In the genomic region with DNA sequence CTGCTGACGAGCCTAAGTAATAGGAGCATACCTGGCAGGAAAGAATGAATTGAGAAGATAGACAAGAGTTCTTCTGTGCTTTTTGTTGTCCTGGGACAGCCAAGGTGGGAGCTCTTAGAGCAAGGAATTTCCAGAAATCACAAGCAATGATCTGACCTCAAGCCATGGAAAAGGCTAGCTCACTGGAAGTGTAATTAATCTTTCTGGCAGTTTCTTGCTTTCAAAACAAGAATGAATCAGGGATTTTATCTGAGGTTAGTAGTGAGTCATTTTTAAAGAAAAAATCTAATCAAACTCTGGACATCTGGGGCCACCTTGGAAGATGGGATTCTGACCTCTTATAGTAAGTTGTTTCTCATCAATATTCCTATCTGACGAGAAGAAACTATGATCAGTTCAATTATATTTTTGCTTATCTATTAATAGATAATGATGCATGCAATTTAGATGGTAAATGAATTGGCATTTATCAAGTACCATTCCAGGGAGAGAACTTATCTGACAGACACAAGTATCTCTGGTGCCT, we compare ENCODE assay signal across 26 cellular contexts.
DNase-seq lines count a peak whose midpoint lies in the region; ATAC-seq, FAIRE-seq and TF ChIP-seq lines count a peak whose summit lies in the region.
"Had no signal": no experiment of that assay in that cellular context is flagged by ENCODE, and none has a peak within 500 bp of the region (broad histone marks: within the 10 kb centered on the region; RNA-seq: fewer than 3 reads in every experiment).

No MANE protein-coding gene starts in this region.

- H3K27ac Mint-ChIP-seq in CD8-positive, alpha-beta memory T cell: no peak overlapping the region
- H3K27ac Mint-ChIP-seq: activated CD4-positive, alpha-beta T cell treated with anti-CD3 and anti-CD28 coated beads, Interleukin-2, amount 10 ng/mL, durations not matched to agents 7 days and 5 days; activated naive CD8-positive, alpha-beta T cell treated with anti-CD3 and anti-CD28 coated beads, Interleukin-2, amount 50 U/mL, for 24 hours; nephron had no signal

- H3K27me3 ChIP-seq in mammary epithelial cell (ENCODE audit: insufficient read depth, low read length): no peaks in the 10 kb centered on the region
- no peaks in the 10 kb centered on the region for H3K27me3 ChIP-seq in CD8-positive, alpha-beta memory T cell (ENCODE audit: insufficient read depth, low read length, poor library complexity, severe bottlenecking)
- H3K27me3 ChIP-seq: gastroesophageal sphincter, sigmoid colon, testis had no signal

- peak; percentile 69 for FAIRE-seq in RCC 7860 (lab: Jason Lieb, UNC)

- H3K4me3 ChIP-seq in mammary epithelial cell (replicated peaks in 1 of 3; ENCODE audit: insufficient read depth in 1 of 3, low read depth in 2 of 3, low read length in 3 of 3): no peak overlapping the region
- H3K4me3 ChIP-seq in CD8-positive, alpha-beta memory T cell (ENCODE audit: low read length): no peak overlapping the region
- H3K4me3 ChIP-seq: gastroesophageal sphincter, sigmoid colon, testis had no signal

- no peak overlapping the region for H3K27ac ChIP-seq in mammary epithelial cell (ENCODE audit: insufficient read depth, low read depth, low read length)
- H3K27ac ChIP-seq in CD8-positive, alpha-beta memory T cell (ENCODE audit: low read depth, low read length): no peak overlapping the region
- H3K27ac ChIP-seq: C4-2B, gastroesophageal sphincter, sigmoid colon, testis had no signal

- no TSS peak for BruUV-seq in mammary epithelial cell (replicated peaks; lab: Mats Ljungman, UMichigan)

- no peak overlapping the region for H3K4me2 ChIP-seq in mammary epithelial cell (ENCODE audit: insufficient read depth, low read depth, low read length)

- dilution Hi-C loops in mammary epithelial cell (cut with HindIII; ENCODE audit: low sequenced_read_pairs): no loop called here

- H4K20me1 ChIP-seq in mammary epithelial cell (ENCODE audit: insufficient read depth, low read length): no peaks in the 10 kb centered on the region

- ATAC-seq in HG02970 (IDR thresholded peaks at IDR 0.05; ENCODE audit: low FRiP score, unreplicated experiment) (no peak), HG03196 (IDR thresholded peaks at IDR 0.05; ENCODE audit: unreplicated experiment) (no peak)
- ATAC-seq: activated naive CD8-positive, alpha-beta T cell treated with anti-CD3 and anti-CD28 coated beads, Interleukin-2, amount 50 U/mL, for 24 hours; gastroesophageal sphincter had no signal

- POLR2A ChIA-PET in CD8-positive, alpha-beta memory T cell (lab: Charles Lee): no interaction called here

- H3K4me3 Mint-ChIP-seq in CD8-positive, alpha-beta memory T cell: no peak overlapping the region
- H3K4me3 Mint-ChIP-seq: activated CD4-positive, alpha-beta T cell treated with anti-CD3 and anti-CD28 coated beads, Interleukin-2, amount 10 ng/mL, durations not matched to agents 7 days and 5 days; activated naive CD8-positive, alpha-beta T cell treated with anti-CD3 and anti-CD28 coated beads, Interleukin-2, amount 50 U/mL, for 24 hours; nephron had no signal

- H3K36me3 Mint-ChIP-seq in CD8-positive, alpha-beta memory T cell: no peaks in the 10 kb centered on the region

- intact Hi-C loops in mammary epithelial cell (cut with micrococcal nuclease): no loop called here

- H3K36me3 ChIP-seq in mammary epithelial cell (ENCODE audit: insufficient read depth, low read length): no peaks in the 10 kb centered on the region
- H3K36me3 ChIP-seq in CD8-positive, alpha-beta memory T cell (ENCODE audit: insufficient read depth, low read length): no peaks in the 10 kb centered on the region
- H3K36me3 ChIP-seq: gastroesophageal sphincter, sigmoid colon had no signal

- 34% methylated on average over 2 of the region's 2 CpGs for WGBS in mammary epithelial cell (ENCODE audit: low coverage, missing lambda C conversion rate)

- CTCF ChIA-PET in mammary epithelial cell (lab: Charles Lee; ENCODE audit: low non-redundant PET): no interaction called here
- CTCF ChIA-PET in CD8-positive, alpha-beta memory T cell (lab: Charles Lee): no interaction called here

- no peak for TF ChIP-seq CTCF in mammary epithelial cell (conservative IDR thresholded peaks at IDR 0.05 in 1 of 2, IDR thresholded peaks at IDR 0.05 in 1 of 2; ENCODE audit: extremely low read depth in 1 of 2, insufficient read depth in 1 of 2, low read depth in 1 of 2, low read length in 2 of 2)

- DNase-seq in EH (ENCODE audit: low read depth) (peak; percentile 39), RCC 7860 (ENCODE audit: low spot score) (peak; percentile 48), mammary epithelial cell (peak; percentile 20), kidney tubule cell (ENCODE audit: low spot score) (peak; percentile 44), HuH-7 (ENCODE audit: low spot score) (no peak)
- DNase-seq in CD8-positive, alpha-beta memory T cell: no peak
- DNase-seq: ACHN; activated CD4-positive, alpha-beta T cell treated with anti-CD3 and anti-CD28 coated beads, Interleukin-2, amount 10 ng/mL, durations not matched to agents 7 days and 5 days; activated effector memory CD4-positive, alpha-beta T cell treated with Interleukin-2 at 50 U/mL for 16 hours; activated naive CD8-positive, alpha-beta T cell treated with anti-CD3 and anti-CD28 coated beads, Interleukin-2, amount 50 U/mL, for 24 hours; caudate nucleus; DMS 273 treated with DMSO at 0.1 percent for 48 hours; GF-D8; GOT3; left cardiac atrium; mesendoderm; NCI-H1092 treated with DMSO at 0.1 percent for 48 hours; NCI-H2081; sigmoid colon; SW 1271; testis had no signal

- no peaks in the 10 kb centered on the region for H3K79me2 ChIP-seq in mammary epithelial cell (ENCODE audit: insufficient read depth, low read length)

- no peaks in the 10 kb centered on the region for H3K27me3 Mint-ChIP-seq in CD8-positive, alpha-beta memory T cell
- H3K27me3 Mint-ChIP-seq: activated CD4-positive, alpha-beta T cell treated with anti-CD3 and anti-CD28 coated beads, Interleukin-2, amount 10 ng/mL, durations not matched to agents 7 days and 5 days had no signal

- no peak overlapping the region for H3K9ac ChIP-seq in mammary epithelial cell (ENCODE audit: insufficient read depth, low read length)

- H3K4me1 ChIP-seq in mammary epithelial cell (ENCODE audit: insufficient read depth, low read length): no peaks in the 10 kb centered on the region
- H3K4me1 ChIP-seq in CD8-positive, alpha-beta memory T cell (ENCODE audit: insufficient read depth, low read length): no peaks in the 10 kb centered on the region
- H3K4me1 ChIP-seq: gastroesophageal sphincter, sigmoid colon, testis had no signal

- H3K9me3 Mint-ChIP-seq in CD8-positive, alpha-beta memory T cell: peaks cover 0 to 7% (median 0%) of the 10 kb centered on the region in 5 donors
- H3K9me3 Mint-ChIP-seq: activated CD4-positive, alpha-beta T cell treated with anti-CD3 and anti-CD28 coated beads, Interleukin-2, amount 10 ng/mL, durations not matched to agents 7 days and 5 days had no signal

- no peak overlapping the region for H2AFZ ChIP-seq in mammary epithelial cell (ENCODE audit: low read depth, low read length)

- H3K9me3 ChIP-seq in mammary epithelial cell (replicated peaks; ENCODE audit: insufficient read depth, low read length): peaks cover 4% of the 10 kb centered on the region
- no peaks in the 10 kb centered on the region for H3K9me3 ChIP-seq in CD8-positive, alpha-beta memory T cell (ENCODE audit: low read length)
- H3K9me3 ChIP-seq: gastroesophageal sphincter, sigmoid colon, testis had no signal

- H3K4me1 Mint-ChIP-seq in CD8-positive, alpha-beta memory T cell: no peaks in the 10 kb centered on the region
- H3K4me1 Mint-ChIP-seq: activated CD4-positive, alpha-beta T cell treated with anti-CD3 and anti-CD28 coated beads, Interleukin-2, amount 10 ng/mL, durations not matched to agents 7 days and 5 days; activated naive CD8-positive, alpha-beta T cell treated with anti-CD3 and anti-CD28 coated beads, Interleukin-2, amount 50 U/mL, for 24 hours had no signal

- in situ Hi-C loops in mammary epithelial cell (cut with MboI; ENCODE audit: low sequenced_read_pairs in 2 of 2): no loop called here

Comparison
In these comparisons a context has a peak if more than half of its experiments do, and no peak if none do; other contexts are left out.
1. DNase-seq: peak in EH (single experiment), RCC 7860 (single experiment), mammary epithelial cell (single experiment) and kidney tubule cell (single experiment); none in CD8-positive, alpha-beta memory T cell (0 of 5) and HuH-7 (single experiment).